10 cellular contexts compared by ENCODE assay signal in genomic region chr10:118692911-118693310, GRCh38.
DNase-seq lines count a peak whose midpoint lies in the region; ATAC-seq and TF ChIP-seq lines count a peak whose summit lies in the region.
"Had no signal": no experiment of that assay in that cellular context is flagged by ENCODE, and none has a peak within 500 bp of the region (broad histone marks: within the 10 kb centered on the region; RNA-seq: fewer than 3 reads in every experiment).

No MANE protein-coding gene starts in this region.

- ATAC-seq in HG02571 (IDR thresholded peaks at IDR 0.05; ENCODE audit: unreplicated experiment) (no peak), mucosa of descending colon (no peak)
- ATAC-seq: body of pancreas had no signal

- H3K27ac ChIP-seq in Peyer's patch = no peak overlapping the region
- H3K27ac ChIP-seq: body of pancreas had no signal

- DNase-seq in AG08395 (ENCODE audit: low spot score) (peak; percentile 89), HT1080 (ENCODE audit: low read depth) (peak; percentile 81), cardiac fibroblast (ENCODE audit: low read depth in 2 of 2) (peak; percentile 83 to 91), myocyte (ENCODE audit: low read depth) (peak; percentile 65), Peyer's patch (no peak), mucosa of descending colon (no peak), nucleus accumbens (lab: John Stamatoyannopoulos, UW) (no peak)
- DNase-seq: body of pancreas, NCI-H187 had no signal

- no peaks in the 10 kb centered on the region for H3K27me3 ChIP-seq in Peyer's patch
- H3K27me3 ChIP-seq: body of pancreas had no signal

- intact Hi-C loops in mucosa of descending colon (cut with DNase I, micrococcal nuclease) = no loop called here

- H3K36me3 ChIP-seq in Peyer's patch (peaks cover 0 to 16% (median 0%) of the 10 kb centered on the region in 3 donors), mucosa of descending colon (ENCODE audit: low read depth) (no peaks in the 10 kb centered on the region)

- no peak for TF ChIP-seq POLR2A in Peyer's patch (IDR thresholded peaks at IDR 0.05)

- TF ChIP-seq CTCF in cardiac fibroblast (IDR thresholded peaks at IDR 0.05; ENCODE audit: low read depth, low read length) (no peak), Peyer's patch (IDR thresholded peaks at IDR 0.05) (no peak), mucosa of descending colon (IDR thresholded peaks at IDR 0.05) (no peak)

- H3K4me1 ChIP-seq in Peyer's patch (no peaks in the 10 kb centered on the region), mucosa of descending colon (ENCODE audit: low read depth) (no peaks in the 10 kb centered on the region)

- H3K4me3 ChIP-seq in cardiac fibroblast (replicated peaks in 1 of 2; ENCODE audit: low read depth in 2 of 2, low read length in 2 of 2) = peak overlapping the region in 1 of 2 donors; percentile 3
- H3K4me3 ChIP-seq in Peyer's patch = no peak overlapping the region
- H3K4me3 ChIP-seq in mucosa of descending colon = no peak overlapping the region
- H3K4me3 ChIP-seq: body of pancreas had no signal

- H3K9me3 ChIP-seq in Peyer's patch (no peaks in the 10 kb centered on the region), mucosa of descending colon (no peaks in the 10 kb centered on the region)
- H3K9me3 ChIP-seq: body of pancreas had no signal

Comparison
In these comparisons a context has a peak if more than half of its experiments do, and no peak if none do; other contexts are left out.
1. DNase-seq: peak in AG08395 (single experiment), HT1080 (single experiment), cardiac fibroblast (2 of 2) and myocyte (single experiment); none in Peyer's patch (0 of 3), mucosa of descending colon (0 of 3) and nucleus accumbens (0 of 56).